In the genomic region with DNA sequence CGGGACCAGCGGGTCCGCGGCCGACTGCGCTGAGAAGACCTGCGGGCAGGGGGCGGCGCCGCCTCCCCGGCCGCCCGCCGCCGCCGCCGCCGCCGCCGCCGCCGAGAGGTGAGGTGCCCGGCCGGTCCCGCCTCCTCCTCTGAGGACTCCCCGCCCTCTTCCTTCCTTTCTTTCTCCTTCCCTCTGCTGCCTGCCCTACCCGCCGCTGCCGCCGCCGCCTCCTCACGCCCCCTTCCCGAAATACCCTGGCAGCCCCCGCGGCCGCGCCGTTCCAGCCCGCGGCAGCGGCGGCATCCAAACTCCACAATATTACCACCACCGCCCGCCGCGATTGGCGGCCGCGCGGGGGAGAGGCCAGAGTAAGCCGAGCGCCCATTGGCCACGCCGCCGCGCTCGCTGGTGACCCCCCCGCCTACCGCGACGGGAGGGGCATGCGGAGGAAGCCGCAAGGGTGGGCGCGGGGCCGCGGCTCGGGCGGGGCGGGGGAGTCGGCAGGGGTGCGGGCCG, we compare ENCODE assay signal across 8 cellular contexts.
DNase-seq lines count a peak whose midpoint lies in the region; ATAC-seq and TF ChIP-seq lines count a peak whose summit lies in the region.

No MANE protein-coding gene starts in this region.

- H3K4me3 Mint-ChIP-seq in WTC11 = peak overlapping the region; percentile 91

- H3K36me3 Mint-ChIP-seq in WTC11 = peaks cover 5% of the 10 kb centered on the region

- TF ChIP-seq CTCF in WTC11 (IDR thresholded peaks at IDR 0.05) (no peak), cardiac fibroblast (IDR thresholded peaks at IDR 0.05; ENCODE audit: low read depth, low read length) (no peak)

- in situ Hi-C loops in ACHN (cut with HindIII; ENCODE audit: low pct_ligation_motif_present, low pct_unique_long_range_greater_than_20kb, low sequenced_read_pairs) = no loop called here

- H3K9me3 Mint-ChIP-seq in WTC11 = no peaks in the 10 kb centered on the region

- ATAC-seq in GM18867 (IDR thresholded peaks at IDR 0.05; ENCODE audit: unreplicated experiment) = peak; percentile 79
- ATAC-seq in HG03097 (IDR thresholded peaks at IDR 0.05; ENCODE audit: low FRiP score, unreplicated experiment) = peak; percentile 79
- peak; percentile 77 for ATAC-seq in WTC11

- peak overlapping the region; percentile 79 to 84 for H3K4me3 ChIP-seq in cardiac fibroblast (replicated peaks in 1 of 2; ENCODE audit: low read depth in 2 of 2, low read length in 2 of 2)

- peaks cover 38% of the 10 kb centered on the region for H3K4me1 Mint-ChIP-seq in WTC11

- DNase-seq in ACHN = peak; percentile 89
- peak; percentile 71 for DNase-seq in NCI-H2196 (lab: John Stamatoyannopoulos, UW; ENCODE audit: unreplicated experiment)
- peak; percentile 79 for DNase-seq in WTC11 (ENCODE audit: low spot score)
- DNase-seq in cardiac fibroblast (ENCODE audit: low read depth in 2 of 2) = peak; percentile 65 to 81
- DNase-seq in islet precursor cell = peak; percentile 93
- DNase-seq in stimulated activated CD4-positive, alpha-beta T cell treated with anti-CD3 and anti-CD28 coated beads, Interleukin-12 subunit alpha, Interleukin-12 subunit beta, amount 100 ng/mL, for 24 hours (ENCODE audit: low read depth in 2 of 2) = peak; percentile 57 to 70

- H3K27ac Mint-ChIP-seq in WTC11 = peak overlapping the region; percentile 89

- H3K27me3 Mint-ChIP-seq in WTC11 (ENCODE audit: low read depth) = no peaks in the 10 kb centered on the region; the same call in 1 of the 2 replicates

- CTCF ChIA-PET in WTC11 (lab: Charles Lee) = no interaction called here

- POLR2A ChIA-PET in WTC11 (lab: Charles Lee) = no interaction called here

TF ChIP-seq in WTC11, 78 proteins besides CTCF, POLR2A, EP300 and RAD21:
- TF ChIP-seq TEAD1 (CRISPR knock-in tag; IDR thresholded peaks at IDR 0.05) = no peak; the same call in 1 of the 2 replicates
- TF ChIP-seq OVOL2 (CRISPR knock-in tag; IDR thresholded peaks at IDR 0.05; ENCODE audit: borderline replicate concordance) = no peak
- TF ChIP-seq, protein P1, sequence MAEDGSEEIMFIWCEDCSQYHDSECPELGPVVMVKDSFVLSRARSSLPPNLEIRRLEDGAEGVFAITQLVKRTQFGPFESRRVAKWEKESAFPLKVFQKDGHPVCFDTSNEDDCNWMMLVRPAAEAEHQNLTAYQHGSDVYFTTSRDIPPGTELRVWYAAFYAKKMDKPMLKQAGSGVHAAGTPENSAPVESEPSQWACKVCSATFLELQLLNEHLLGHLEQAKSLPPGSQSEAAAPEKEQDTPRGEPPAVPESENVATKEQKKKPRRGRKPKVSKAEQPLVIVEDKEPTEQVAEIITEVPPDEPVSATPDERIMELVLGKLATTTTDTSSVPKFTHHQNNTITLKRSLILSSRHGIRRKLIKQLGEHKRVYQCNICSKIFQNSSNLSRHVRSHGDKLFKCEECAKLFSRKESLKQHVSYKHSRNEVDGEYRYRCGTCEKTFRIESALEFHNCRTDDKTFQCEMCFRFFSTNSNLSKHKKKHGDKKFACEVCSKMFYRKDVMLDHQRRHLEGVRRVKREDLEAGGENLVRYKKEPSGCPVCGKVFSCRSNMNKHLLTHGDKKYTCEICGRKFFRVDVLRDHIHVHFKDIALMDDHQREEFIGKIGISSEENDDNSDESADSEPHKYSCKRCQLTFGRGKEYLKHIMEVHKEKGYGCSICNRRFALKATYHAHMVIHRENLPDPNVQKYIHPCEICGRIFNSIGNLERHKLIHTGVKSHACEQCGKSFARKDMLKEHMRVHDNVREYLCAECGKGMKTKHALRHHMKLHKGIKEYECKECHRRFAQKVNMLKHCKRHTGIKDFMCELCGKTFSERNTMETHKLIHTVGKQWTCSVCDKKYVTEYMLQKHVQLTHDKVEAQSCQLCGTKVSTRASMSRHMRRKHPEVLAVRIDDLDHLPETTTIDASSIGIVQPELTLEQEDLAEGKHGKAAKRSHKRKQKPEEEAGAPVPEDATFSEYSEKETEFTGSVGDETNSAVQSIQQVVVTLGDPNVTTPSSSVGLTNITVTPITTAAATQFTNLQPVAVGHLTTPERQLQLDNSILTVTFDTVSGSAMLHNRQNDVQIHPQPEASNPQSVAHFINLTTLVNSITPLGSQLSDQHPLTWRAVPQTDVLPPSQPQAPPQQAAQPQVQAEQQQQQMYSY (CRISPR knock-in tag; IDR thresholded peaks at IDR 0.05) = no peak
- peak; percentile 65 for TF ChIP-seq NFYB (CRISPR knock-in tag; conservative IDR thresholded peaks at IDR 0.05; ENCODE audit: low read depth)
- TF ChIP-seq ATF3 (CRISPR knock-in tag; conservative IDR thresholded peaks at IDR 0.05) = no peak
- TF ChIP-seq, protein P2, sequence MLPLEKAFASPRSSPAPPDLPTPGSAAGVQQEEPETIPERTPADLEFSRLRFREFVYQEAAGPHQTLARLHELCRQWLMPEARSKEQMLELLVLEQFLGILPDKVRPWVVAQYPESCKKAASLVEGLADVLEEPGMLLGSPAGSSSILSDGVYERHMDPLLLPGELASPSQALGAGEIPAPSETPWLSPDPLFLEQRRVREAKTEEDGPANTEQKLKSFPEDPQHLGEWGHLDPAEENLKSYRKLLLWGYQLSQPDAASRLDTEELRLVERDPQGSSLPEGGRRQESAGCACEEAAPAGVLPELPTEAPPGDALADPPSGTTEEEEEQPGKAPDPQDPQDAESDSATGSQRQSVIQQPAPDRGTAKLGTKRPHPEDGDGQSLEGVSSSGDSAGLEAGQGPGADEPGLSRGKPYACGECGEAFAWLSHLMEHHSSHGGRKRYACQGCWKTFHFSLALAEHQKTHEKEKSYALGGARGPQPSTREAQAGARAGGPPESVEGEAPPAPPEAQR (CRISPR knock-in tag; IDR thresholded peaks at IDR 0.05) = no peak
- TF ChIP-seq HMGXB4 (CRISPR knock-in tag; IDR thresholded peaks at IDR 0.05) = peak; percentile 18; the same call in 1 of the 2 replicates
- TF ChIP-seq SOX15 (CRISPR knock-in tag; IDR thresholded peaks at IDR 0.05) = no peak
- TF ChIP-seq KAT7 (CRISPR knock-in tag; IDR thresholded peaks at IDR 0.05; ENCODE audit: borderline replicate concordance) = no peak
- TF ChIP-seq CBFB (CRISPR knock-in tag; IDR thresholded peaks at IDR 0.05; ENCODE audit: low read depth) = no peak
- TF ChIP-seq ZNF396 (CRISPR knock-in tag; IDR thresholded peaks at IDR 0.05; ENCODE audit: borderline replicate concordance) = no peak
- TF ChIP-seq ZNF317 (CRISPR knock-in tag; IDR thresholded peaks at IDR 0.05; ENCODE audit: borderline replicate concordance, low read depth) = no peak

Comparison
In these comparisons a context has a peak if more than half of its experiments do, and no peak if none do; other contexts are left out.
1. Peak in every context shown above with its lines: DNase-seq, ATAC-seq and H3K4me3 ChIP-seq.